ENCODE assay signal across 8 cellular contexts in genomic region chr20:45290677-45291355, GRCh38. TPM values are rescaled to one million over a fixed set of nuclear protein-coding genes. Genes with fewer than 3 reads are reported as not detected.
DNase-seq lines count a peak whose midpoint lies in the region; ATAC-seq and TF ChIP-seq lines count a peak whose summit lies in the region.

No MANE protein-coding gene starts in this region.

- no peaks in the 10 kb centered on the region for H3K9me3 ChIP-seq in thyroid gland

- H3K27ac ChIP-seq in RWPE1, result no peak overlapping the region
- H3K27ac ChIP-seq in thyroid gland, result no peak overlapping the region

- peaks cover 7 to 9% of the 10 kb centered on the region in 2 donors for H3K4me1 ChIP-seq in thyroid gland

- H3K4me3 ChIP-seq in LNCaP clone FGC (ENCODE audit: low read depth, low read length) (no peak overlapping the region), foreskin fibroblast (ENCODE audit: low read depth in 1 of 2, low read length in 2 of 2) (no peak overlapping the region), thyroid gland (replicated peaks in 1 of 3) (no peak overlapping the region)

- no peaks in the 10 kb centered on the region for H3K9me3 Mint-ChIP-seq in activated T-helper 2 cell treated with anti-CD3 and anti-CD28 coated beads, Interferon-gamma antibody, Interleukin-2, Interleukin-4, amounts not matched to agents 10 μg/mL and 5 μg/mL and 100 μg/mL, durations not matched to agents 14 hours and 24 hours and 36 hours

- no peaks in the 10 kb centered on the region for H3K36me3 ChIP-seq in thyroid gland

- ATAC-seq in GM18867 (IDR thresholded peaks at IDR 0.05; ENCODE audit: unreplicated experiment), result no peak

- intact Hi-C loops in activated T-helper 2 cell treated with anti-CD3 and anti-CD28 coated beads, Interferon-gamma antibody, Interleukin-2, Interleukin-4, amounts not matched to agents 10 μg/mL and 5 μg/mL and 100 μg/mL, durations not matched to agents 14 hours and 24 hours and 36 hours (cut with micrococcal nuclease), result loop anchor here (5.0 kb wide), 3 partner anchors 54 to 194 kb away; no protein-coding TSS in a partner anchor
- intact Hi-C loops in thyroid gland (cut with DNase I), result no loop called here

- no peak overlapping the region for H3K27ac Mint-ChIP-seq in activated T-helper 2 cell treated with anti-CD3 and anti-CD28 coated beads, Interferon-gamma antibody, Interleukin-2, Interleukin-4, amounts not matched to agents 10 μg/mL and 5 μg/mL and 100 μg/mL, durations not matched to agents 14 hours and 24 hours and 36 hours

- CTCF ChIA-PET in RWPE1 (lab: Yijun Ruan, JAX), result interaction anchor here (0.5 to 7.5 kb wide), 46 partner anchors 10 to 1003 kb away, joined by 3 to 109 read pairs (median 5); partner anchors contain the start of genes SLPI and TOMM34

- no peaks in the 10 kb centered on the region for H3K27me3 ChIP-seq in thyroid gland

- no peaks in the 10 kb centered on the region for H3K36me3 Mint-ChIP-seq in activated T-helper 2 cell treated with anti-CD3 and anti-CD28 coated beads, Interferon-gamma antibody, Interleukin-2, Interleukin-4, amounts not matched to agents 10 μg/mL and 5 μg/mL and 100 μg/mL, durations not matched to agents 14 hours and 24 hours and 36 hours (ENCODE audit: low read depth)

- TF ChIP-seq POLR2A in thyroid gland (IDR thresholded peaks at IDR 0.05), result no peak

- POLR2A ChIA-PET in RWPE1 (lab: Yijun Ruan, JAX; ENCODE audit: low non-redundant PET), result no interaction called here

- peaks cover 8% of the 10 kb centered on the region for H3K4me1 Mint-ChIP-seq in activated T-helper 2 cell treated with anti-CD3 and anti-CD28 coated beads, Interferon-gamma antibody, Interleukin-2, Interleukin-4, amounts not matched to agents 10 μg/mL and 5 μg/mL and 100 μg/mL, durations not matched to agents 14 hours and 24 hours and 36 hours (ENCODE audit: low read depth)

- H3K4me3 Mint-ChIP-seq in activated T-helper 2 cell treated with anti-CD3 and anti-CD28 coated beads, Interferon-gamma antibody, Interleukin-2, Interleukin-4, amounts not matched to agents 10 μg/mL and 5 μg/mL and 100 μg/mL, durations not matched to agents 14 hours and 24 hours and 36 hours (ENCODE audit: low read depth), result no peak overlapping the region

- WGBS in thyroid gland, 2 donors, result 21 to 22% methylated on average over 7 to 8 of the region's 8 CpGs

- TF ChIP-seq CTCF in LNCaP clone FGC (IDR thresholded peaks at IDR 0.05; ENCODE audit: control insufficient read depth, extremely low read depth, insufficient read depth) (peak; percentile 84), RWPE1 (conservative IDR thresholded peaks at IDR 0.05; ENCODE audit: low read depth) (peak; percentile 98), foreskin fibroblast (IDR thresholded peaks at IDR 0.05; ENCODE audit: low read depth, low read length) (peak; percentile 91), thyroid gland (IDR thresholded peaks at IDR 0.05) (peak; percentile 48 to 91 (median 80))

- peaks cover 29% of the 10 kb centered on the region for H3K27me3 Mint-ChIP-seq in activated T-helper 2 cell treated with anti-CD3 and anti-CD28 coated beads, Interferon-gamma antibody, Interleukin-2, Interleukin-4, amounts not matched to agents 10 μg/mL and 5 μg/mL and 100 μg/mL, durations not matched to agents 14 hours and 24 hours and 36 hours (ENCODE audit: low read depth)

- DNase-seq in DMS53 treated with DMSO at 0.1 percent for 48 hours (lab: John Stamatoyannopoulos, UW; ENCODE audit: unreplicated experiment) (peak; percentile 86), LNCaP clone FGC (ENCODE audit: low read depth) (peak; percentile 56), RWPE1 (ENCODE audit: low spot score) (peak; percentile 90), foreskin fibroblast (peak; percentile 56 to 88), occipital lobe (lab: John Stamatoyannopoulos, UW) (peak; percentile 62), thyroid gland (peak; percentile 81 to 86)
- peak; percentile 57 for DNase-seq in activated T-helper 2 cell treated with anti-CD3 and anti-CD28 coated beads, Interferon-gamma antibody, Interleukin-2, Interleukin-4, amounts not matched to agents 10 μg/mL and 5 μg/mL and 100 μg/mL, durations not matched to agents 14 hours and 24 hours and 36 hours (ENCODE audit: low spot score)

RNA-seq across cellular contexts. Expression of gene RBPJL, which starts 15.8 kb away (rescaled TPM):
- not detected in 2 replicates for total RNA-seq in activated T-helper 2 cell treated with anti-CD3 and anti-CD28 coated beads, Interferon-gamma antibody, Interleukin-2, Interleukin-4, amounts not matched to agents 10 μg/mL and 5 μg/mL and 100 μg/mL, durations not matched to agents 14 hours and 24 hours and 36 hours
- total RNA-seq in occipital lobe (not detected), thyroid gland (not detected)

RNA-seq across cellular contexts. Expression of gene MATN4, which starts 17.3 kb away (rescaled TPM):
- 0.39 and 0.64 TPM in 2 replicates for total RNA-seq in activated T-helper 2 cell treated with anti-CD3 and anti-CD28 coated beads, Interferon-gamma antibody, Interleukin-2, Interleukin-4, amounts not matched to agents 10 μg/mL and 5 μg/mL and 100 μg/mL, durations not matched to agents 14 hours and 24 hours and 36 hours
- total RNA-seq in occipital lobe, result not detected
- total RNA-seq in thyroid gland, result 1 to 10 TPM in 1 of 4 donors, not detected in 3; 1.2 TPM

RNA-seq across cellular contexts. Expression of gene SLPI, which starts 36.5 kb away (rescaled TPM):
- total RNA-seq in activated T-helper 2 cell treated with anti-CD3 and anti-CD28 coated beads, Interferon-gamma antibody, Interleukin-2, Interleukin-4, amounts not matched to agents 10 μg/mL and 5 μg/mL and 100 μg/mL, durations not matched to agents 14 hours and 24 hours and 36 hours, result not detected in 2 replicates
- total RNA-seq in occipital lobe (not detected), thyroid gland (10 to 100 TPM in 3 of 4 donors, 1 to 10 TPM in 1; 3.0 to 52.4 (median 39.6) TPM)

RNA-seq across cellular contexts. Expression of gene SDC4, which starts 57.4 kb away (rescaled TPM):
- total RNA-seq in activated T-helper 2 cell treated with anti-CD3 and anti-CD28 coated beads, Interferon-gamma antibody, Interleukin-2, Interleukin-4, amounts not matched to agents 10 μg/mL and 5 μg/mL and 100 μg/mL, durations not matched to agents 14 hours and 24 hours and 36 hours, result 133 and 136 TPM in 2 replicates
- total RNA-seq in occipital lobe (1.9 TPM), thyroid gland (100 to 1,000 TPM in 1 of 4 donors, 10 to 100 TPM in 3; 35.5 to 101 (median 63.3) TPM)
